Comparison of ENCODE assay signal across 15 cellular contexts in the genomic region with DNA sequence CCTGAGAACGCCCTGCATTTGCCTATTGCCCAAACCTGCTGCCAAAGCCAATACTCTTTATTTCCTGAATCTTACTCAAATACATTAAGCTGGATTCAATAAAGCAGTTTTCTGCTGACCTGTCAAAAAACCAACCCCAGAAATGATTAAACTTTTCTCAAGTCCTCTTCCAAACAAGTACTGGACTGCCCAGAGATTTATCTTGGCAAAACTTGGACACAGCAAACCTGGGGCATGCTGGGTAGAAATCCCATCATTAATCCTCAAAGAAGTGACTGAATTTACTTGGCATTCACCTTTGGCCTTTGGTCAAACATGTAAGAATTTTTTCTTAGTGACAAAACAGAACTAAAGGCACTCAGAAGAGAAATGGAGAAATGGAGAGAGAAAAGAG.
A peak's percentile ranks its signal among the peaks of the same experiment; 100 is the strongest.
DNase-seq lines count a peak whose midpoint lies in the region; ATAC-seq and TF ChIP-seq lines count a peak whose summit lies in the region.
"Had no signal": no experiment of that assay in that cellular context is flagged by ENCODE, and none has a peak within 500 bp of the region (broad histone marks: within the 10 kb centered on the region; RNA-seq: fewer than 3 reads in every experiment).

No MANE protein-coding gene starts in this region.

- no peaks in the 10 kb centered on the region for H3F3A ChIP-seq in GM23338 (replicated peaks; ENCODE audit: low read depth)

- ATAC-seq in GM23338: no peak
- ATAC-seq in aorta (ENCODE audit: low FRiP score): peak; percentile 66
- ATAC-seq: CD8-positive, alpha-beta T cell had no signal

- no peak overlapping the region for H2AFZ ChIP-seq in GM23338

- H3K9me2 ChIP-seq in GM23338 (ENCODE audit: insufficient read depth): no peaks in the 10 kb centered on the region

- intact Hi-C loops in aorta (cut with DNase I): loop anchor here in 1 of 2 donors (10.0 kb wide), 1 partner anchor 261 kb away; no protein-coding TSS in a partner anchor

- no peaks in the 10 kb centered on the region for H3K27me3 Mint-ChIP-seq in GM23338 (ENCODE audit: insufficient read depth, low read depth, poor library complexity)

- H3K4me2 ChIP-seq in GM23338: no peak overlapping the region

- no peaks in the 10 kb centered on the region for H3K79me2 ChIP-seq in GM23338 (replicated peaks; ENCODE audit: insufficient read depth)

- H3K4me3 Mint-ChIP-seq in GM23338: no peak overlapping the region
- H3K4me3 Mint-ChIP-seq: CD8-positive, alpha-beta T cell had no signal

- DNase-seq in GM23338 (ENCODE audit: low spot score): no peak
- DNase-seq in astrocyte of the hippocampus (ENCODE audit: low read depth, low spot score): peak; percentile 84
- peak; percentile 69 to 76 for DNase-seq in foreskin fibroblast
- DNase-seq in aorta: no peak
- no peak for DNase-seq in NOMO-1 treated with dmso at 0.1 percent for 144 hours (lab: John Stamatoyannopoulos, UW; ENCODE audit: unreplicated experiment)
- DNase-seq in cerebellar cortex (ENCODE audit: low spot score): no peak
- no peak for DNase-seq in stimulated activated CD4-positive, alpha-beta T cell treated with anti-CD3 and anti-CD28 coated beads, Interleukin-2, amount 100 ng/mL, for 24 hours
- DNase-seq: activated CD4-positive, alpha-beta T cell treated with anti-CD3 and anti-CD28 coated beads, Interleukin-2, amount 50 U/mL, for 4 hours; adrenal gland; CD8-positive, alpha-beta T cell; KBM-7; NCI-H2227 treated with DMSO at 0.1 percent for 48 hours; stimulated activated naive CD4-positive, alpha-beta T cell treated with Interleukin-2 at 50 U/mL for 16 hours had no signal

- H3K27me3 ChIP-seq in GM23338 (ENCODE audit: insufficient read depth) (no peaks in the 10 kb centered on the region), aorta (ENCODE audit: control insufficient read depth in 1 of 2, insufficient read depth in 2 of 2, low read length in 1 of 2) (no peaks in the 10 kb centered on the region)
- H3K27me3 ChIP-seq: adrenal gland, vagina had no signal

- H3K9me3 ChIP-seq in aorta (ENCODE audit: control insufficient read depth, low read length): no peaks in the 10 kb centered on the region
- H3K9me3 ChIP-seq: adrenal gland, vagina had no signal

- H3K27ac ChIP-seq in GM23338 (ENCODE audit: low read depth) (no peak overlapping the region), aorta (ENCODE audit: low read depth in 1 of 2, low read length in 2 of 2) (no peak overlapping the region)
- H3K27ac ChIP-seq: adrenal gland, vagina had no signal

- TF ChIP-seq CTCF in GM23338 (conservative IDR thresholded peaks at IDR 0.05; ENCODE audit: low read depth in 2 of 2) (no peak), foreskin fibroblast (IDR thresholded peaks at IDR 0.05; ENCODE audit: low read depth, low read length) (no peak)

- 0 to 8% methylated on average over 1 of the region's 1 CpG for WGBS in aorta, 2 donors

- no peaks in the 10 kb centered on the region for H4K20me1 ChIP-seq in GM23338 (replicated peaks; ENCODE audit: insufficient read depth)

- H3K4me3 ChIP-seq in GM23338 (no peak overlapping the region), foreskin fibroblast (ENCODE audit: low read depth in 1 of 2, low read length in 2 of 2) (no peak overlapping the region), aorta (ENCODE audit: low read length in 2 of 2) (no peak overlapping the region)
- H3K4me3 ChIP-seq: adrenal gland, skin epidermis, vagina had no signal

- H3K36me3 Mint-ChIP-seq in GM23338 (ENCODE audit: low read depth): no peaks in the 10 kb centered on the region
- H3K36me3 Mint-ChIP-seq: CD8-positive, alpha-beta T cell had no signal

- H3K27ac Mint-ChIP-seq in GM23338: 0 out of 2 replicates have a peak overlapping the region, but pooled peaks have one; percentile 17
- H3K27ac Mint-ChIP-seq: CD8-positive, alpha-beta T cell had no signal

- no peaks in the 10 kb centered on the region for H3K9me3 Mint-ChIP-seq in GM23338
- H3K9me3 Mint-ChIP-seq: CD8-positive, alpha-beta T cell had no signal

- H3K4me1 ChIP-seq in GM23338 (ENCODE audit: insufficient read depth): no peaks in the 10 kb centered on the region
- H3K4me1 ChIP-seq in aorta (ENCODE audit: control insufficient read depth in 1 of 2, insufficient read depth in 2 of 2, low read length in 2 of 2): peaks cover 2 to 6% of the 10 kb centered on the region in 2 donors
- H3K4me1 ChIP-seq: adrenal gland, vagina had no signal

- H3K4me1 Mint-ChIP-seq in GM23338: peaks cover 2% of the 10 kb centered on the region; the same call in 1 of the 3 replicates

- no peaks in the 10 kb centered on the region for H3K36me3 ChIP-seq in GM23338 (ENCODE audit: insufficient read depth)
- H3K36me3 ChIP-seq in aorta (ENCODE audit: control insufficient read depth in 1 of 2, insufficient read depth in 2 of 2, low read length in 1 of 2): no peaks in the 10 kb centered on the region
- H3K36me3 ChIP-seq: adrenal gland, vagina had no signal

TF ChIP-seq in GM23338, 12 proteins besides CTCF, POLR2A, EP300 and RAD21 (continues in another document):
- TF ChIP-seq ZNF331 (CRISPR knock-in tag; IDR thresholded peaks at IDR 0.05; ENCODE audit: low read depth) (no peak), EZH2 (IDR thresholded peaks at IDR 0.05; ENCODE audit: low read depth, unreplicated experiment) (no peak), ZNF114 (CRISPR knock-in tag; IDR thresholded peaks at IDR 0.05) (no peak), CREB1 (CRISPR knock-in tag; IDR thresholded peaks at IDR 0.05; ENCODE audit: low read depth) (no peak)
- TF ChIP-seq, protein P1, sequence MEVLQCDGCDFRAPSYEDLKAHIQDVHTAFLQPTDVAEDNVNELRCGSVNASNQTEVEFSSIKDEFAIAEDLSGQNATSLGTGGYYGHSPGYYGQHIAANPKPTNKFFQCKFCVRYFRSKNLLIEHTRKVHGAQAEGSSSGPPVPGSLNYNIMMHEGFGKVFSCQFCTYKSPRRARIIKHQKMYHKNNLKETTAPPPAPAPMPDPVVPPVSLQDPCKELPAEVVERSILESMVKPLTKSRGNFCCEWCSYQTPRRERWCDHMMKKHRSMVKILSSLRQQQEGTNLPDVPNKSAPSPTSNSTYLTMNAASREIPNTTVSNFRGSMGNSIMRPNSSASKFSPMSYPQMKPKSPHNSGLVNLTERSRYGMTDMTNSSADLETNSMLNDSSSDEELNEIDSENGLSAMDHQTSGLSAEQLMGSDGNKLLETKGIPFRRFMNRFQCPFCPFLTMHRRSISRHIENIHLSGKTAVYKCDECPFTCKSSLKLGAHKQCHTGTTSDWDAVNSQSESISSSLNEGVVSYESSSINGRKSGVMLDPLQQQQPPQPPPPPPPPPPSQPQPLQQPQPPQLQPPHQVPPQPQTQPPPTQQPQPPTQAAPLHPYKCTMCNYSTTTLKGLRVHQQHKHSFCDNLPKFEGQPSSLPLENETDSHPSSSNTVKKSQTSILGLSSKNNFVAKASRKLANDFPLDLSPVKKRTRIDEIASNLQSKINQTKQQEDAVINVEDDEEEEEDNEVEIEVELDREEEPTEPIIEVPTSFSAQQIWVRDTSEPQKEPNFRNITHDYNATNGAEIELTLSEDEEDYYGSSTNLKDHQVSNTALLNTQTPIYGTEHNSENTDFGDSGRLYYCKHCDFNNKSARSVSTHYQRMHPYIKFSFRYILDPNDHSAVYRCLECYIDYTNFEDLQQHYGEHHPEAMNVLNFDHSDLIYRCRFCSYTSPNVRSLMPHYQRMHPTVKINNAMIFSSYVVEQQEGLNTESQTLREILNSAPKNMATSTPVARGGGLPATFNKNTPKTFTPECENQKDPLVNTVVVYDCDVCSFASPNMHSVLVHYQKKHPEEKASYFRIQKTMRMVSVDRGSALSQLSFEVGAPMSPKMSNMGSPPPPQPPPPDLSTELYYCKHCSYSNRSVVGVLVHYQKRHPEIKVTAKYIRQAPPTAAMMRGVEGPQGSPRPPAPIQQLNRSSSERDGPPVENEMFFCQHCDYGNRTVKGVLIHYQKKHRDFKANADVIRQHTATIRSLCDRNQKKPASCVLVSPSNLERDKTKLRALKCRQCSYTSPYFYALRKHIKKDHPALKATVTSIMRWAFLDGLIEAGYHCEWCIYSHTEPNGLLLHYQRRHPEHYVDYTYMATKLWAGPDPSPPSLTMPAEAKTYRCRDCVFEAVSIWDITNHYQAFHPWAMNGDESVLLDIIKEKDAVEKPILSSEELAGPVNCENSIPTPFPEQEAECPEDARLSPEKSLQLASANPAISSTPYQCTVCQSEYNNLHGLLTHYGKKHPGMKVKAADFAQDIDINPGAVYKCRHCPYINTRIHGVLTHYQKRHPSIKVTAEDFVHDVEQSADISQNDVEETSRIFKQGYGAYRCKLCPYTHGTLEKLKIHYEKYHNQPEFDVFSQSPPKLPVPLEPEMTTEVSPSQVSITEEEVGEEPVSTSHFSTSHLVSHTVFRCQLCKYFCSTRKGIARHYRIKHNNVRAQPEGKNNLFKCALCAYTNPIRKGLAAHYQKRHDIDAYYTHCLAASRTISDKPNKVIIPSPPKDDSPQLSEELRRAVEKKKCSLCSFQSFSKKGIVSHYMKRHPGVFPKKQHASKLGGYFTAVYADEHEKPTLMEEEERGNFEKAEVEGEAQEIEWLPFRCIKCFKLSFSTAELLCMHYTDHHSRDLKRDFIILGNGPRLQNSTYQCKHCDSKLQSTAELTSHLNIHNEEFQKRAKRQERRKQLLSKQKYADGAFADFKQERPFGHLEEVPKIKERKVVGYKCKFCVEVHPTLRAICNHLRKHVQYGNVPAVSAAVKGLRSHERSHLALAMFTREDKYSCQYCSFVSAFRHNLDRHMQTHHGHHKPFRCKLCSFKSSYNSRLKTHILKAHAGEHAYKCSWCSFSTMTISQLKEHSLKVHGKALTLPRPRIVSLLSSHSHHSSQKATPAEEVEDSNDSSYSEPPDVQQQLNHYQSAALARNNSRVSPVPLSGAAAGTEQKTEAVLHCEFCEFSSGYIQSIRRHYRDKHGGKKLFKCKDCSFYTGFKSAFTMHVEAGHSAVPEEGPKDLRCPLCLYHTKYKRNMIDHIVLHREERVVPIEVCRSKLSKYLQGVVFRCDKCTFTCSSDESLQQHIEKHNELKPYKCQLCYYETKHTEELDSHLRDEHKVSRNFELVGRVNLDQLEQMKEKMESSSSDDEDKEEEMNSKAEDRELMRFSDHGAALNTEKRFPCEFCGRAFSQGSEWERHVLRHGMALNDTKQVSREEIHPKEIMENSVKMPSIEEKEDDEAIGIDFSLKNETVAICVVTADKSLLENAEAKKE (CRISPR knock-in tag; IDR thresholded peaks at IDR 0.05): no peak

Comparison
In these comparisons a context has a peak if more than half of its experiments do, and no peak if none do; other contexts are left out.
1. DNase-seq: peak in astrocyte of the hippocampus (single experiment) and foreskin fibroblast (2 of 2); none in GM23338 (single experiment), aorta (0 of 2), NOMO-1 treated with dmso at 0.1 percent for 144 hours (single experiment), cerebellar cortex (single experiment) and stimulated activated CD4-positive, alpha-beta T cell treated with anti-CD3 and anti-CD28 coated beads, Interleukin-2, amount 100 ng/mL, for 24 hours (0 of 2).